In genomic region chr17:40553694-40554534, GRCh38 we compare ENCODE assay signal across 9 cellular contexts. TPM values are rescaled to one million over a fixed set of nuclear protein-coding genes. Genes with fewer than 3 reads are reported as not detected.
DNase-seq lines count a peak whose midpoint lies in the region; ATAC-seq, FAIRE-seq and TF ChIP-seq lines count a peak whose summit lies in the region.
"Had no signal": no experiment of that assay in that cellular context is flagged by ENCODE, and none has a peak within 500 bp of the region (broad histone marks: within the 10 kb centered on the region; RNA-seq: fewer than 3 reads in every experiment).

No MANE protein-coding gene starts in this region.

- no peak overlapping the region for H2BK120ac ChIP-seq in H1 (replicated peaks; ENCODE audit: low read depth, low read length)

- no peak overlapping the region; the same call in 1 of the 2 replicates for H2BK5ac ChIP-seq in H1 (ENCODE audit: low read depth, low read length)

- POLR2A ChIA-PET in H1 (lab: Charles Lee; ENCODE audit: partially characterized antibody): interaction anchor here (0.8 kb wide), 1 partner anchor 131 kb away, joined by 3 read pairs; no protein-coding TSS in a partner anchor

- CTCF ChIA-PET in H1 (lab: Charles Lee; ENCODE audit: partially characterized antibody): interaction anchor here (0.7 to 9.1 kb wide), 16 partner anchors 7 to 199 kb away, joined by 3 to 80 read pairs (median 4); no protein-coding TSS in a partner anchor

- no peak for TF ChIP-seq EP300 in H1 (IDR thresholded peaks at IDR 0.05; ENCODE audit: borderline replicate concordance in 1 of 2, low read depth in 2 of 2, low read length in 2 of 2)

- no peak overlapping the region for H3K18ac ChIP-seq in H1 (ENCODE audit: extremely low read depth, low read length)

- ATAC-seq in naive B cell (ENCODE audit: low read depth in 2 of 2): peak; percentile 70 to 81
- no peak for ATAC-seq in HG02840 (IDR thresholded peaks at IDR 0.05; ENCODE audit: low FRiP score, unreplicated experiment)
- no peak for ATAC-seq in GM21576 (IDR thresholded peaks at IDR 0.05; ENCODE audit: unreplicated experiment)

- no peaks in the 10 kb centered on the region for H3K79me1 ChIP-seq in H1 (ENCODE audit: low read depth, low read length)

- no peaks in the 10 kb centered on the region for H3K27me3 Mint-ChIP-seq in naive B cell

- H3K4me1 Mint-ChIP-seq in naive B cell: peaks cover 85 to 100% (median 98%) of the 10 kb centered on the region in 3 donors

- WGBS in H1 (ENCODE audit: extremely low coverage in 1 of 2, insufficient coverage in 1 of 2, insufficient read length in 1 of 2, insufficient replicate concordance in 2 of 2, low coverage in 1 of 2, low lambda C conversion rate in 2 of 2, missing lambda C conversion rate in 1 of 2), 2 experiments: 88% methylated on average over 17 of the region's 19 CpGs; no CpG with 5 or more reads in 1 of the 2 experiments

- H3K4me3 Mint-ChIP-seq in naive B cell: peak overlapping the region; percentile 78 to 92 (median 85)

- no peak for TF ChIP-seq RAD21 in H1 (IDR thresholded peaks at IDR 0.05 in 1 of 2, conservative IDR thresholded peaks at IDR 0.05 in 1 of 2; ENCODE audit: low read depth in 2 of 2, low read length in 2 of 2)

- 0 out of 2 replicates have a peak overlapping the region, but pooled peaks have one; percentile 3 for H2BK15ac ChIP-seq in H1 (ENCODE audit: low read length)

- H3K9me3 Mint-ChIP-seq in naive B cell: no peaks in the 10 kb centered on the region

- H4K5ac ChIP-seq in H1 (ENCODE audit: insufficient read length, low read depth, low read length): no peak overlapping the region

- H4K8ac ChIP-seq in H1 (ENCODE audit: extremely low read depth, insufficient read depth, low read length): no peak overlapping the region

- no peaks in the 10 kb centered on the region; a peak in 1 of 7 replicates for H3K27me3 ChIP-seq in H1 (replicated peaks in 1 of 4; ENCODE audit: control insufficient read depth in 3 of 4, extremely low read depth in 1 of 4, insufficient read depth in 3 of 4, low read length in 3 of 4)

- no peak overlapping the region for H2AK5ac ChIP-seq in H1 (ENCODE audit: low read depth, low read length)

- DNase-seq in NCI-H1417 (lab: John Stamatoyannopoulos, UW) (peak; percentile 30 to 70 (median 56)), NCI-H1417 treated with DMSO at 0.1 percent for 48 hours (lab: John Stamatoyannopoulos, UW) (no peak), SW480 (ENCODE audit: low spot score) (peak; percentile 30), H1 (ENCODE audit: low read depth in 1 of 2, low spot score in 2 of 2) (no peak), naive B cell (peak; percentile 63)
- DNase-seq in central memory CD4-positive, alpha-beta T cell: no peak

- no peak for TF ChIP-seq CTCF in H1 (IDR thresholded peaks at IDR 0.05; ENCODE audit: control extremely low read depth in 1 of 3, insufficient read depth in 1 of 3, low read depth in 1 of 3, low read length in 3 of 3)

- peaks cover 0 to 5% (median under 1%) of the 10 kb centered on the region in 4 experiments; a peak in 1 of 7 replicates for H3K4me1 ChIP-seq in H1 (replicated peaks in 1 of 4; ENCODE audit: control insufficient read depth in 3 of 4, insufficient read depth in 4 of 4, low read length in 3 of 4)

- H4K20me1 ChIP-seq in H1 (replicated peaks in 1 of 2; ENCODE audit: control insufficient read depth in 1 of 2, insufficient read depth in 2 of 2, low read length in 2 of 2): no peaks in the 10 kb centered on the region

- no peak overlapping the region for H3K14ac ChIP-seq in H1 (ENCODE audit: insufficient read length)

- no peaks in the 10 kb centered on the region for H3K9me3 ChIP-seq in H1 (ENCODE audit: insufficient read depth in 2 of 2, low read depth in 1 of 2, low read length in 1 of 2)

- peak overlapping the region; percentile 3; the same call in 1 of the 2 replicates for H2BK20ac ChIP-seq in H1 (ENCODE audit: low read length)

- no peak for TF ChIP-seq POLR2A in H1 (IDR thresholded peaks at IDR 0.05; ENCODE audit: control extremely low read depth in 1 of 2, low read depth in 2 of 2, low read length in 2 of 2)

- no peaks in the 10 kb centered on the region for H3K23me2 ChIP-seq in H1 (ENCODE audit: low read depth, low read length)

- no peaks in the 10 kb centered on the region for H3K79me2 ChIP-seq in H1 (ENCODE audit: control insufficient read depth in 1 of 2, insufficient read depth in 2 of 2, low read length in 2 of 2)

- H4K91ac ChIP-seq in H1 (replicated peaks; ENCODE audit: insufficient read length, low read length): no peak overlapping the region

- H3K36me3 ChIP-seq in H1 (ENCODE audit: control insufficient read depth in 2 of 4, insufficient read depth in 4 of 4, low read length in 3 of 4): no peaks in the 10 kb centered on the region

- no peak overlapping the region for H3K27ac ChIP-seq in H1 (ENCODE audit: low read depth, low read length)
- H3K27ac ChIP-seq: C4-2B had no signal

- H3K4me2 ChIP-seq in H1 (ENCODE audit: insufficient read depth in 1 of 2, low read depth in 2 of 2, low read length in 2 of 2): no peak overlapping the region

- peaks cover 16 to 21% of the 10 kb centered on the region in 2 donors for H3K36me3 Mint-ChIP-seq in naive B cell

- H3K9ac ChIP-seq in H1 (replicated peaks in 1 of 4; ENCODE audit: extremely low read depth in 1 of 4, low read depth in 3 of 4, low read length in 3 of 4): no peak overlapping the region

- no peak for FAIRE-seq in H1 (lab: Jason Lieb, UNC)

- peak overlapping the region; percentile 97 to 99 (median 98) for H3K27ac Mint-ChIP-seq in naive B cell

- peak overlapping the region; percentile 77 for H2AFZ ChIP-seq in H1 (ENCODE audit: low read length)

- no peak overlapping the region for H3K4ac ChIP-seq in H1 (replicated peaks; ENCODE audit: insufficient read length, low read depth, low read length)

- H2BK12ac ChIP-seq in H1 (ENCODE audit: low read depth, low read length): no peak overlapping the region

- no peak overlapping the region for H3K4me3 ChIP-seq in H1 (ENCODE audit: extremely low read depth in 1 of 4, insufficient read depth in 2 of 4, low read depth in 3 of 4, low read length in 4 of 4)

- H3K56ac ChIP-seq in H1 (replicated peaks; ENCODE audit: insufficient read length, low read depth, low read length): no peak overlapping the region

- H3K23ac ChIP-seq in H1 (ENCODE audit: insufficient read length): no peak overlapping the region

TF ChIP-seq in H1, 55 proteins besides CTCF, POLR2A, EP300 and RAD21:
- TF ChIP-seq MAFK (IDR thresholded peaks at IDR 0.05; ENCODE audit: low read depth, low read length) (no peak), FOSL1 (IDR thresholded peaks at IDR 0.05; ENCODE audit: insufficient read depth, low read depth, low read length) (no peak), GTF2F1 (IDR thresholded peaks at IDR 0.05; ENCODE audit: borderline replicate concordance, low read depth, low read length) (no peak), SUZ12 (IDR thresholded peaks at IDR 0.05; ENCODE audit: low read length) (no peak), SAP30 (IDR thresholded peaks at IDR 0.05; ENCODE audit: insufficient read depth, insufficient replicate concordance, low read length) (no peak), ASH2L (IDR thresholded peaks at IDR 0.05; ENCODE audit: low read length) (no peak), SP1 (IDR thresholded peaks at IDR 0.05; ENCODE audit: low read depth, low read length) (no peak), SP4 (IDR thresholded peaks at IDR 0.05; ENCODE audit: low read length) (no peak), MAX (IDR thresholded peaks at IDR 0.05) (no peak), NANOG (IDR thresholded peaks at IDR 0.05; ENCODE audit: insufficient read depth, low read depth, low read length, poor library complexity, severe bottlenecking) (no peak), EZH2 (IDR thresholded peaks at IDR 0.05; ENCODE audit: low read depth, low read length, severe bottlenecking) (no peak), PHF8 (conservative IDR thresholded peaks at IDR 0.05; ENCODE audit: low read depth, low read length) (no peak)

RNA-seq across cellular contexts. Expression of gene CCR7, which starts 11.4 kb away (rescaled TPM):
- 0.17 TPM in 1 of 2 replicates, not detected in the other for total RNA-seq in H1 (2021; fragmentation: NEBNext Ultra II Directional; extraction: Animal tissue kit (Norgen Biotek cat#: 25700))
- polyA plus RNA-seq in H1 (2011; rRNA removed) (0.12 and 0.28 TPM in 2 replicates), naive B cell (ENCODE audit: low read depth in 6 of 6) (100 to 1,000 TPM; 442 to 802 (median 622) TPM)
- polyA plus RNA-seq in H1 (2011; cell fraction: cytosol; rRNA removed): 0.16 TPM
- polyA plus RNA-seq in H1 (2011; cell fraction: nucleus; rRNA removed): 0.27 TPM
- polyA plus RNA-seq in H1 (2012, experiment 1 of 2): 0.11 to 0.33 TPM in 2 of 4 replicates, not detected in the others
- 0.14 TPM for polyA plus RNA-seq in H1 (2012, experiment 2 of 2)
- 0.30 TPM for polyA plus RNA-seq in H1 (2013, experiment 1 of 2)
- 0.24 TPM for polyA plus RNA-seq in H1 (2013, experiment 2 of 2)
- not detected in 2 replicates for polyA minus RNA-seq in H1 (2011; rRNA and poly(A)+ RNA removed)
- not detected for polyA minus RNA-seq in H1 (2011; cell fraction: cytosol; rRNA and poly(A)+ RNA removed)
- polyA minus RNA-seq in H1 (2011; cell fraction: nucleus; rRNA and poly(A)+ RNA removed): not detected

RNA-seq across cellular contexts. Expression of gene TNS4, which starts 52.5 kb away (rescaled TPM):
- 0.20 and 0.80 TPM in 2 replicates for total RNA-seq in H1 (2021; fragmentation: NEBNext Ultra II Directional; extraction: Animal tissue kit (Norgen Biotek cat#: 25700))
- polyA plus RNA-seq in H1 (2011; rRNA removed) (0.21 and 0.39 TPM in 2 replicates), naive B cell (ENCODE audit: low read depth in 6 of 6) (not detected)
- polyA plus RNA-seq in H1 (2011; cell fraction: cytosol; rRNA removed): 0.49 TPM
- polyA plus RNA-seq in H1 (2011; cell fraction: nucleus; rRNA removed): 0.54 TPM
- 0.21 to 0.76 TPM (median 0.30 TPM) in 4 replicates for polyA plus RNA-seq in H1 (2012, experiment 1 of 2)
- polyA plus RNA-seq in H1 (2012, experiment 2 of 2): 0.10 TPM
- 0.39 TPM for polyA plus RNA-seq in H1 (2013, experiment 1 of 2)
- polyA plus RNA-seq in H1 (2013, experiment 2 of 2): 0.63 TPM
- 0.60 and 0.66 TPM in 2 replicates for polyA minus RNA-seq in H1 (2011; rRNA and poly(A)+ RNA removed)
- not detected for polyA minus RNA-seq in H1 (2011; cell fraction: cytosol; rRNA and poly(A)+ RNA removed)
- 0.90 TPM for polyA minus RNA-seq in H1 (2011; cell fraction: nucleus; rRNA and poly(A)+ RNA removed)

Comparison
In these comparisons a context has a peak if more than half of its experiments do, and no peak if none do; other contexts are left out.
1. DNase-seq: peak in NCI-H1417 (3 of 3), SW480 (single experiment) and naive B cell (single experiment); none in NCI-H1417 treated with DMSO at 0.1 percent for 48 hours (single experiment), H1 (0 of 2) and central memory CD4-positive, alpha-beta T cell (single experiment).
2. ATAC-seq: peak in naive B cell (2 of 2); none in HG02840 (single experiment) and GM21576 (single experiment).
3. RNA of gene CCR7, which starts 11.4 kb away (polyA plus RNA-seq): 442 to 802 TPM in naive B cell; 0.11 to 0.33 TPM in H1; every median in the first group is over 100 times any median in the second.